ENCODE assay signal across 8 cellular contexts in the genomic region with DNA sequence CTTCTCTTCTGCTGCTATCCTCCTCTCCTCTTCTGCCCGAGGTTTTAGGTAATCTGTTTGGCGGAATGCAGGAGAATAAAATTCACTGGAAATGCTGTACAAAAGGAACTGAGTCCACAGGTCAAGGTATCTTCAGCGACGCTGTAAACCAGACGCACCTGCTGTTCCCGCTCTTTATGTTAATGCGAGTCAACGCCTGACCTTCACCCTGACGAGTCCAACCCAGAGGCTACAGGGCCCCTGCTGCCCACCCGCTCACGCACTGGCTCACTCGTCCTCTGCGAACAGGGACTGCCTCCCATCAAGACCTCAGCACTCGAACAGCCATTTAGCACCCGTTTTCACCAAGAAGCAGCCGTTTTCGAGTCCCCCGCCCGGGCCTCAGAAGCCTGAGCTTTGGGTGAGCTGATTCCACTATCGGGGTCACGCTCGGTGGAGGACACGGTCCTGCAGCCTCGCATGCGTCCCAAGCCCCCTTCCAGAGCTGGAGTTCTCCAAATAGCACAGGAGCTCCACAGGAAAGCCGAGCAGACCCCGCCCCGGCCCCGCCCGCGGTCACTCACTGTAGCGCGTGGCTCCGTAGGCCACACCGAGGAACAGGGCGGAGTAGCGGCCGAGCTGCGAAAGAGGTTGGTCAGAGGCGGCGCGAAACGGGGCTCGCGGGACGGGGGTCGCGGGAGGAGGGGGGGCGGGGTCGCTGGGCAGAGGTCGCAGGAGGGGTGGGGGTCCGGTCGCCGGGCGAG. TPM values are rescaled to one million over a fixed set of nuclear protein-coding genes. Genes with fewer than 3 reads are reported as not detected.
A peak's percentile ranks its signal among the peaks of the same experiment; 100 is the strongest.
DNase-seq lines count a peak whose midpoint lies in the region; ATAC-seq, FAIRE-seq and TF ChIP-seq lines count a peak whose summit lies in the region.

No MANE protein-coding gene starts in this region.

- in situ Hi-C loops in GM12878 (cut with MboI) = no loop called here

- H4K20me1 ChIP-seq in GM12878 (ENCODE audit: control insufficient read depth, insufficient read depth) = no peaks in the 10 kb centered on the region

- H3K27me3 ChIP-seq in HUES48 (ENCODE audit: control insufficient read depth, insufficient read depth, low read length) (no peaks in the 10 kb centered on the region), GM12878 (replicated peaks in 1 of 2; ENCODE audit: control insufficient read depth in 2 of 2, insufficient read depth in 2 of 2, low read length in 1 of 2) (no peaks in the 10 kb centered on the region), suprapubic skin (no peaks in the 10 kb centered on the region)

- intact Hi-C loops in GM12878 (cut with micrococcal nuclease; ENCODE audit: unreplicated experiment) (loop anchor here (2.0 to 10.0 kb wide), 4 partner anchors 25 to 429 kb away; a partner anchor contains a TSS), kidney (cut with DNase I) (no loop called here)

- H3K36me3 ChIP-seq in HUES48 (ENCODE audit: control insufficient read depth, insufficient read depth, low read length) = peaks cover 20% of the 10 kb centered on the region
- H3K36me3 ChIP-seq in GM12878 (ENCODE audit: control insufficient read depth in 2 of 2, insufficient read depth in 2 of 2, low read length in 1 of 2) = peaks cover 6 to 7% of the 10 kb centered on the region in 2 experiments
- peaks cover 10 to 14% of the 10 kb centered on the region in 2 donors for H3K36me3 ChIP-seq in kidney (ENCODE audit: control insufficient read depth in 1 of 2, insufficient read depth in 2 of 2, low read length in 2 of 2)
- H3K36me3 ChIP-seq in suprapubic skin = peaks cover 22% of the 10 kb centered on the region

- H3K4me1 ChIP-seq in HUES48 (ENCODE audit: control insufficient read depth, insufficient read depth, low read length) = peaks cover 8% of the 10 kb centered on the region
- peaks cover 27% of the 10 kb centered on the region for H3K4me1 ChIP-seq in GM12878 (ENCODE audit: control insufficient read depth, insufficient read depth, low read length)
- peaks cover 0 to 15% of the 10 kb centered on the region in 2 donors for H3K4me1 ChIP-seq in kidney (ENCODE audit: control insufficient read depth in 1 of 2, insufficient read depth in 1 of 2, low read depth in 1 of 2, low read length in 2 of 2)
- H3K4me1 ChIP-seq in suprapubic skin = peaks cover 50% of the 10 kb centered on the region

- no peak for TF ChIP-seq POLR2A in GM12878 (IDR thresholded peaks at IDR 0.05; ENCODE audit: low read depth, low read length)
- TF ChIP-seq POLR2A in suprapubic skin (IDR thresholded peaks at IDR 0.05) = no peak

- SMC1A ChIA-PET in GM12878 (lab: Charles Lee; ENCODE audit: uncharacterized antibody, unreplicated experiment) = interaction anchor here (1.1 to 2.1 kb wide), 2 partner anchors 70 to 429 kb away, joined by 4 to 10 read pairs; no protein-coding TSS in a partner anchor

- no peak overlapping the region for H2AFZ ChIP-seq in GM12878 (ENCODE audit: control insufficient read depth, low read depth, low read length)

- H3K9me3 ChIP-seq in HUES48 (ENCODE audit: control insufficient read depth, insufficient read depth, low read length) = no peaks in the 10 kb centered on the region
- H3K9me3 ChIP-seq in GM12878 (replicated peaks; ENCODE audit: control insufficient read depth, insufficient read depth, low read length) = no peaks in the 10 kb centered on the region
- H3K9me3 ChIP-seq in kidney (ENCODE audit: control insufficient read depth in 1 of 2, low read length in 2 of 2) = no peaks in the 10 kb centered on the region
- H3K9me3 ChIP-seq in suprapubic skin = no peaks in the 10 kb centered on the region

- RAD21 ChIA-PET in GM12878 (lab: Charles Lee; ENCODE audit: unreplicated experiment) = interaction anchor here (1.8 kb wide), 1 partner anchor 71 kb away, joined by 7 read pairs; no protein-coding TSS in a partner anchor

- BruUV-seq in GM12878 (replicated peaks; lab: Mats Ljungman, UMichigan) = no TSS peak

- H3K4me3 ChIP-seq in HUES48 (ENCODE audit: low read depth, low read length) = peak overlapping the region; percentile 94
- H3K4me3 ChIP-seq in GM12878 = peak overlapping the region; percentile 89
- H3K4me3 ChIP-seq in kidney (ENCODE audit: low read length in 2 of 2) = peak overlapping the region; percentile 40 to 83
- peak overlapping the region; percentile 87 for H3K4me3 ChIP-seq in suprapubic skin

- FAIRE-seq in GM12878 (lab: Jason Lieb, UNC) (no peak), kidney (lab: Jason Lieb, UNC) (no peak)

- H3K4me2 ChIP-seq in GM12878 (ENCODE audit: control insufficient read depth, insufficient read depth) = peak overlapping the region; percentile 84

- peaks cover 24% of the 10 kb centered on the region for H3K79me2 ChIP-seq in GM12878 (ENCODE audit: control insufficient read depth, insufficient read depth, low read length)

- no peak for TF ChIP-seq RAD21 in GM12878 (IDR thresholded peaks at IDR 0.05; ENCODE audit: insufficient read depth, low read depth, low read length)

- 22% methylated on average over 25 of the region's 55 CpGs for WGBS in GM12878 (ENCODE audit: insufficient coverage, insufficient replicate concordance, low lambda C conversion rate, missing lambda C conversion rate)
- WGBS in suprapubic skin = 21% methylated on average over 23 of the region's 55 CpGs

- peak; percentile 9 for ATAC-seq in GM12878

- DNase-seq in AG20443 (ENCODE audit: low spot score) (peak; percentile 66), GM12878 (ENCODE audit: low read depth, low spot score) (no peak), kidney (peak; percentile 81), suprapubic skin (ENCODE audit: low spot score in 2 of 2) (no peak), OCI-M2 (lab: John Stamatoyannopoulos, UW; ENCODE audit: unreplicated experiment) (no peak), NCI-H526 (lab: John Stamatoyannopoulos, UW) (no peak), inferior parietal cortex (ENCODE audit: extremely low spot score) (no peak)

- H3K27ac ChIP-seq in HUES48 (ENCODE audit: low read depth, low read length) (peak overlapping the region; percentile 85), GM12878 (ENCODE audit: control insufficient read depth, insufficient read depth) (peak overlapping the region; percentile 54; the same call in 1 of the 2 replicates), kidney (ENCODE audit: low read depth in 2 of 2, low read length in 2 of 2) (peak overlapping the region in 1 of 2 donors; percentile 98), suprapubic skin (peak overlapping the region; percentile 87)

- TF ChIP-seq EP300 in GM12878 (IDR thresholded peaks at IDR 0.05; ENCODE audit: borderline replicate concordance in 1 of 2, control insufficient read depth in 1 of 2, low read depth in 2 of 2, low read length in 2 of 2) (no peak), suprapubic skin (IDR thresholded peaks at IDR 0.05) (no peak)

- POLR2A ChIA-PET in GM12878 (lab: Charles Lee) = interaction anchor here (1.2 to 2.6 kb wide), 4 partner anchors 9 to 70 kb away, joined by 3 to 7 read pairs (median 6); no protein-coding TSS in a partner anchor

- no peak for TF ChIP-seq CTCF in GM12878 (IDR thresholded peaks at IDR 0.05 in 2 of 3, conservative IDR thresholded peaks at IDR 0.05 in 1 of 3; ENCODE audit: control insufficient read depth in 2 of 3, extremely low read depth in 1 of 3, insufficient read depth in 1 of 3, low read depth in 3 of 3, low read length in 3 of 3)
- TF ChIP-seq CTCF in kidney (IDR thresholded peaks at IDR 0.05; ENCODE audit: borderline replicate concordance, extremely low read depth, insufficient read depth) = no peak
- TF ChIP-seq CTCF in suprapubic skin (IDR thresholded peaks at IDR 0.05) = no peak

- CTCF ChIA-PET in GM12878 (lab: Yijun Ruan, JAX) = interaction anchor here (1.0 to 1.2 kb wide), 5 partner anchors 9 to 429 kb away, joined by 3 to 4 read pairs (median 3); no protein-coding TSS in a partner anchor

- H3K9ac ChIP-seq in HUES48 (ENCODE audit: low read depth, low read length) = peak overlapping the region; percentile 92
- peak overlapping the region; percentile 50 for H3K9ac ChIP-seq in GM12878 (ENCODE audit: control insufficient read depth, insufficient read depth, low read length)
- H3K9ac ChIP-seq in kidney (ENCODE audit: low read length in 2 of 2) = peak overlapping the region; percentile 8 to 68

RNA-seq across cellular contexts. Expression of a gene that starts 0.6 kb away (rescaled TPM):
- total RNA-seq in GM12878 (2013; cell fraction: nucleolus; rRNA removed) = 11.1 and 11.3 TPM in 2 replicates
- 406 and 453 TPM in 2 replicates for total RNA-seq in GM12878 (2014; rRNA removed)
- 565 and 627 TPM in 2 replicates for total RNA-seq in GM12878 (2014; rRNA removed; fragmentation: Illumina TruSeq; extraction: Trizol)
- 279 and 323 TPM in 2 replicates for total RNA-seq in GM12878 (2021)
- polyA plus RNA-seq in GM12878 (2011; ENCODE audit: low read depth) = 98.1 TPM
- 350 and 373 TPM in 2 replicates for polyA plus RNA-seq in GM12878 (2011; rRNA removed)
- 609 and 754 TPM in 2 replicates for polyA plus RNA-seq in GM12878 (2011; cell fraction: cytosol; rRNA removed)
- polyA plus RNA-seq in GM12878 (2011; cell fraction: nucleus; rRNA removed) = 195 and 199 TPM in 2 replicates
- 765 and 1,112 TPM in 2 replicates for polyA plus RNA-seq in GM12878 (2012)
- polyA plus RNA-seq in GM12878 (2014; fragmentation: Illumina TruSeq; extraction: Trizol) = 77.3 and 359 TPM in 2 replicates
- polyA plus RNA-seq in GM12878 (2014; fragmentation: Nextera tagmentation; extraction: Ambion mirVana) = 1,000 to 10,000 TPM; 1,956 to 2,374 TPM
- polyA plus RNA-seq in GM12878 (2014; rRNA removed) = 388 and 500 TPM in 2 replicates
- polyA plus RNA-seq in GM12878 (2016; fragmentation: Nextera tagmentation; extraction: Ambion mirVana) = 1,000 to 10,000 TPM in 1 of 2 experiments, 100 to 1,000 TPM in 1; 997 to 1,034 TPM
- 105 and 133 TPM in 2 replicates for polyA minus RNA-seq in GM12878 (2011; rRNA and poly(A)+ RNA removed)
- polyA minus RNA-seq in GM12878 (2011; cell fraction: cytosol; rRNA and poly(A)+ RNA removed) = 46.8 and 58.4 TPM in 2 replicates
- polyA minus RNA-seq in GM12878 (2011; cell fraction: nucleus; rRNA and poly(A)+ RNA removed) = 24.5 and 32.9 TPM in 2 replicates
- 248 TPM for total RNA-seq in kidney
- polyA plus RNA-seq in kidney (ENCODE audit: insufficient read depth, low read depth, low replicate concordance) = 1,928 TPM
- total RNA-seq in suprapubic skin = 100 to 1,000 TPM in 2 of 4 donors, 10 to 100 TPM in 2; 60.2 to 167 (median 102) TPM

RNA-seq across cellular contexts. Expression of a gene that starts 0.8 kb away (rescaled TPM):
- 31.7 and 32.8 TPM in 2 replicates for total RNA-seq in GM12878 (2013; cell fraction: nucleolus; rRNA removed)
- total RNA-seq in GM12878 (2014; rRNA removed) = 7.5 and 10.8 TPM in 2 replicates
- total RNA-seq in GM12878 (2014; rRNA removed; fragmentation: Illumina TruSeq; extraction: Trizol) = 5.9 and 7.0 TPM in 2 replicates
- total RNA-seq in GM12878 (2021) = 12.0 and 13.8 TPM in 2 replicates
- 15.5 TPM for polyA plus RNA-seq in GM12878 (2011; ENCODE audit: low read depth)
- polyA plus RNA-seq in GM12878 (2011; rRNA removed) = 8.2 and 13.6 TPM in 2 replicates
- 11.3 and 13.3 TPM in 2 replicates for polyA plus RNA-seq in GM12878 (2011; cell fraction: cytosol; rRNA removed)
- polyA plus RNA-seq in GM12878 (2011; cell fraction: nucleus; rRNA removed) = 42.0 and 46.7 TPM in 2 replicates
- 22.6 and 23.9 TPM in 2 replicates for polyA plus RNA-seq in GM12878 (2012)
- polyA plus RNA-seq in GM12878 (2014; fragmentation: Illumina TruSeq; extraction: Trizol) = 3.3 and 6.1 TPM in 2 replicates
- 1 to 10 TPM; 1.2 to 3.9 TPM for polyA plus RNA-seq in GM12878 (2014; fragmentation: Nextera tagmentation; extraction: Ambion mirVana)
- polyA plus RNA-seq in GM12878 (2014; rRNA removed) = 8.7 and 11.9 TPM in 2 replicates
- polyA plus RNA-seq in GM12878 (2016; fragmentation: Nextera tagmentation; extraction: Ambion mirVana) = 1 to 10 TPM; 6.6 to 7.8 TPM
- 5.0 and 11.4 TPM in 2 replicates for polyA minus RNA-seq in GM12878 (2011; rRNA and poly(A)+ RNA removed)
- polyA minus RNA-seq in GM12878 (2011; cell fraction: cytosol; rRNA and poly(A)+ RNA removed) = 3.4 and 5.7 TPM in 2 replicates
- polyA minus RNA-seq in GM12878 (2011; cell fraction: nucleus; rRNA and poly(A)+ RNA removed) = 16.8 and 27.2 TPM in 2 replicates
- total RNA-seq in kidney = 17.9 TPM
- 29.6 TPM for polyA plus RNA-seq in kidney (ENCODE audit: insufficient read depth, low read depth, low replicate concordance)
- 10 to 100 TPM in 2 of 4 donors, 1 to 10 TPM in 2; 5.3 to 20.4 (median 10.5) TPM for total RNA-seq in suprapubic skin

RNA-seq across cellular contexts. Expression of a gene that starts 15.4 kb away (rescaled TPM):
- not detected in 2 replicates for total RNA-seq in GM12878 (2013; cell fraction: nucleolus; rRNA removed)
- total RNA-seq in GM12878 (2014; rRNA removed) = 0.17 and 0.22 TPM in 2 replicates
- not detected in 2 replicates for total RNA-seq in GM12878 (2014; rRNA removed; fragmentation: Illumina TruSeq; extraction: Trizol)
- total RNA-seq in GM12878 (2021) = 0.74 and 0.85 TPM in 2 replicates
- polyA plus RNA-seq in GM12878 (2011; ENCODE audit: low read depth) = not detected
- polyA plus RNA-seq in GM12878 (2011; rRNA removed) = not detected in 2 replicates
- polyA plus RNA-seq in GM12878 (2011; cell fraction: cytosol; rRNA removed) = not detected in 2 replicates
- not detected in 2 replicates for polyA plus RNA-seq in GM12878 (2011; cell fraction: nucleus; rRNA removed)
- polyA plus RNA-seq in GM12878 (2012) = 0.60 and 0.62 TPM in 2 replicates
- polyA plus RNA-seq in GM12878 (2014; fragmentation: Illumina TruSeq; extraction: Trizol) = 0.09 TPM in 1 of 2 replicates, not detected in the other
- polyA plus RNA-seq in GM12878 (2014; fragmentation: Nextera tagmentation; extraction: Ambion mirVana) = not detected
- 0.09 and 0.24 TPM in 2 replicates for polyA plus RNA-seq in GM12878 (2014; rRNA removed)
- under 1 TPM; 0.14 to 0.19 TPM for polyA plus RNA-seq in GM12878 (2016; fragmentation: Nextera tagmentation; extraction: Ambion mirVana)
- polyA minus RNA-seq in GM12878 (2011; rRNA and poly(A)+ RNA removed) = not detected in 2 replicates
- not detected in 2 replicates for polyA minus RNA-seq in GM12878 (2011; cell fraction: cytosol; rRNA and poly(A)+ RNA removed)
- polyA minus RNA-seq in GM12878 (2011; cell fraction: nucleus; rRNA and poly(A)+ RNA removed) = not detected in 2 replicates
- 18.2 TPM for total RNA-seq in kidney
- polyA plus RNA-seq in kidney (ENCODE audit: insufficient read depth, low read depth, low replicate concordance) = 12.6 TPM
- total RNA-seq in suprapubic skin = 10 to 100 TPM in 3 of 4 donors, 1 to 10 TPM in 1; 8.9 to 21.1 (median 17.4) TPM

RNA-seq across cellular contexts. Expression of a gene that starts 32.1 kb away (rescaled TPM):
- 137 and 138 TPM in 2 replicates for total RNA-seq in GM12878 (2013; cell fraction: nucleolus; rRNA removed)
- total RNA-seq in GM12878 (2014; rRNA removed) (21.1 and 21.7 TPM in 2 replicates), GM12878 (2014; rRNA removed; fragmentation: Illumina TruSeq; extraction: Trizol) (15.0 and 15.4 TPM in 2 replicates), GM12878 (2021) (35.4 and 35.8 TPM in 2 replicates), kidney (59.6 TPM), suprapubic skin (100 to 1,000 TPM in 1 of 4 donors, 10 to 100 TPM in 3; 59.7 to 152 (median 71.2) TPM)
- polyA plus RNA-seq in GM12878 (2011; ENCODE audit: low read depth) = 19.4 TPM
- polyA plus RNA-seq in GM12878 (2011; rRNA removed) (43.8 and 45.9 TPM in 2 replicates), GM12878 (2014; fragmentation: Illumina TruSeq; extraction: Trizol) (11.9 and 15.6 TPM in 2 replicates), GM12878 (2014; fragmentation: Nextera tagmentation; extraction: Ambion mirVana) (1 to 10 TPM; 2.2 to 4.5 TPM), GM12878 (2014; rRNA removed) (33.2 and 40.5 TPM in 2 replicates), GM12878 (2016; fragmentation: Nextera tagmentation; extraction: Ambion mirVana) (10 to 100 TPM; 14.3 to 16.2 TPM), kidney (ENCODE audit: insufficient read depth, low read depth, low replicate concordance) (21.7 TPM)
- polyA plus RNA-seq in GM12878 (2011; cell fraction: cytosol; rRNA removed) = 43.1 and 49.1 TPM in 2 replicates
- polyA plus RNA-seq in GM12878 (2011; cell fraction: nucleus; rRNA removed) = 236 and 252 TPM in 2 replicates
- polyA plus RNA-seq in GM12878 (2012) = 22.8 and 29.1 TPM in 2 replicates
- polyA minus RNA-seq in GM12878 (2011; rRNA and poly(A)+ RNA removed) = 54.2 and 58.7 TPM in 2 replicates
- 22.6 and 24.6 TPM in 2 replicates for polyA minus RNA-seq in GM12878 (2011; cell fraction: cytosol; rRNA and poly(A)+ RNA removed)
- 60.6 and 74.2 TPM in 2 replicates for polyA minus RNA-seq in GM12878 (2011; cell fraction: nucleus; rRNA and poly(A)+ RNA removed)

RNA-seq across cellular contexts. Expression of a gene that starts 48.1 kb away (rescaled TPM):
- total RNA-seq in GM12878 (2013; cell fraction: nucleolus; rRNA removed) = not detected in 2 replicates
- 4.5 and 6.4 TPM in 2 replicates for total RNA-seq in GM12878 (2014; rRNA removed)
- 4.8 and 6.1 TPM in 2 replicates for total RNA-seq in GM12878 (2014; rRNA removed; fragmentation: Illumina TruSeq; extraction: Trizol)
- total RNA-seq in GM12878 (2021) = 3.5 and 5.6 TPM in 2 replicates
- 3.9 TPM for polyA plus RNA-seq in GM12878 (2011; ENCODE audit: low read depth)
- 1.8 and 3.6 TPM in 2 replicates for polyA plus RNA-seq in GM12878 (2011; rRNA removed)
- polyA plus RNA-seq in GM12878 (2011; cell fraction: cytosol; rRNA removed) = 3.9 TPM in 2 replicates
- polyA plus RNA-seq in GM12878 (2011; cell fraction: nucleus; rRNA removed) = 1.6 and 2.3 TPM in 2 replicates
- 9.1 and 13.2 TPM in 2 replicates for polyA plus RNA-seq in GM12878 (2012)
- 1.9 and 4.3 TPM in 2 replicates for polyA plus RNA-seq in GM12878 (2014; fragmentation: Illumina TruSeq; extraction: Trizol)
- 1 to 10 TPM; 2.6 to 4.1 TPM for polyA plus RNA-seq in GM12878 (2014; fragmentation: Nextera tagmentation; extraction: Ambion mirVana)
- 3.5 and 4.5 TPM in 2 replicates for polyA plus RNA-seq in GM12878 (2014; rRNA removed)
- 1 to 10 TPM; 3.1 to 6.4 TPM for polyA plus RNA-seq in GM12878 (2016; fragmentation: Nextera tagmentation; extraction: Ambion mirVana)
- polyA minus RNA-seq in GM12878 (2011; rRNA and poly(A)+ RNA removed) = 4.1 and 4.5 TPM in 2 replicates
- polyA minus RNA-seq in GM12878 (2011; cell fraction: cytosol; rRNA and poly(A)+ RNA removed) = 3.5 and 4.1 TPM in 2 replicates
- polyA minus RNA-seq in GM12878 (2011; cell fraction: nucleus; rRNA and poly(A)+ RNA removed) = 0.24 and 2.0 TPM in 2 replicates
- total RNA-seq in kidney = 10.7 TPM
- 10.8 TPM for polyA plus RNA-seq in kidney (ENCODE audit: insufficient read depth, low read depth, low replicate concordance)
- total RNA-seq in suprapubic skin = 1 to 10 TPM in 1 of 4 donors, under 1 TPM in 1, not detected in 2; 0.95 to 9.5 TPM

Comparison
In these comparisons a context has a peak if more than half of its experiments do, and no peak if none do; other contexts are left out.
1. DNase-seq: peak in AG20443 (single experiment) and kidney (single experiment); none in GM12878 (single experiment), suprapubic skin (0 of 2), OCI-M2 (single experiment), NCI-H526 (0 of 2) and inferior parietal cortex (single experiment).
2. H3K9ac ChIP-seq: peak in every context shown above with its lines; median percentile 92 in HUES48; 50 in GM12878; 38 in kidney.
3. RNA of a gene that starts 15.4 kb away (total RNA-seq): 8.9 to 21.1 TPM in suprapubic skin and 18.2 TPM in kidney (single experiment); 0.17 to 0.85 TPM in GM12878; every median in the first group is over 4 times any median in the second.
4. Peak in every context shown above with its lines, with median percentiles within 50 percentile points of each other: H3K4me3 ChIP-seq.